In genomic region chr9:136865768-136866103, GRCh38 we compare ENCODE assay signal across 1 cellular context.
TF ChIP-seq lines count a peak whose summit lies in the region.

No MANE protein-coding gene starts in this region.

TF ChIP-seq in H1, 55 proteins besides CTCF, POLR2A, EP300 and RAD21:
- TF ChIP-seq RNF2 (IDR thresholded peaks at IDR 0.05; ENCODE audit: borderline replicate concordance, low read depth, low read length, missing control alignments, poor library complexity, severe bottlenecking): no peak
- TF ChIP-seq GABPA (IDR thresholded peaks at IDR 0.05; ENCODE audit: borderline replicate concordance, insufficient read depth, low read length): no peak
- TF ChIP-seq CREB1 (IDR thresholded peaks at IDR 0.05): no peak
- no peak for TF ChIP-seq EGR1 (IDR thresholded peaks at IDR 0.05; ENCODE audit: borderline replicate concordance, low read depth, low read length)
- no peak for TF ChIP-seq KDM1A (IDR thresholded peaks at IDR 0.05; ENCODE audit: borderline replicate concordance, low read length)
- no peak for TF ChIP-seq CHD7 (IDR thresholded peaks at IDR 0.05; ENCODE audit: insufficient replicate concordance, low read length)
- no peak for TF ChIP-seq HDAC2 (IDR thresholded peaks at IDR 0.05; ENCODE audit: borderline replicate concordance in 1 of 2, low read depth in 2 of 2, low read length in 2 of 2)
- TF ChIP-seq CBX5 (IDR thresholded peaks at IDR 0.05; ENCODE audit: low read depth, low read length): no peak
- no peak for TF ChIP-seq TCF12 (IDR thresholded peaks at IDR 0.05; ENCODE audit: low read depth, low read length)
- TF ChIP-seq SIX5 (IDR thresholded peaks at IDR 0.05; ENCODE audit: low read depth, low read length): no peak
- no peak for TF ChIP-seq USF2 (IDR thresholded peaks at IDR 0.05; ENCODE audit: low read length)
- TF ChIP-seq SP4 (IDR thresholded peaks at IDR 0.05; ENCODE audit: low read length): no peak
